19 cellular contexts compared by ENCODE assay signal in the genomic region with DNA sequence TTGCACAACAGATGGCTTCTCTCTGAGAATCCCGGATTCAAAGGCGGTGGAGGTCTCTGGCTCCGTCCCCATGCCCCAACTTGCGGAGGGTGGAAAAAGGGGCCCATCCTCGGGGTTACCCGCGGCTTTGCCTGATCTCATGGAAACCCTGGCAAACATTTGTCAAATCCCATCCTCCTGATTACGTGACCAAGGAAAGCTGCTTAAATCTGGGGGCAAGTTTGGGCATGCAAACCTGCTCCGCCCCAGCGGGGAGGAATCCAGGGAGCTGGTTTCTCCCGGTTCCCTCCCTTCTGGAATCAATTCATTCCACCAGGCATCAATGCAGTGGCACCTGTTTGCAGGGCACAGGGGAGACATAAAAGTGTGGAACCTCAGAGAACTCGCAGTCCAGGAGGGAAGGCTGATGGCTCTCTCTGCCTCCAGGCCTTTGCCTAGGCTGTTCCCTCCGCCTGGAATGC. TPM values are rescaled to one million over a fixed set of nuclear protein-coding genes. Genes with fewer than 3 reads are reported as not detected.
DNase-seq lines count a peak whose midpoint lies in the region; ATAC-seq and TF ChIP-seq lines count a peak whose summit lies in the region.
"Had no signal": no experiment of that assay in that cellular context is flagged by ENCODE, and none has a peak within 500 bp of the region (broad histone marks: within the 10 kb centered on the region; RNA-seq: fewer than 3 reads in every experiment).

No MANE protein-coding gene starts in this region.

- H3K9me3 ChIP-seq in HAP-1 (no peaks in the 10 kb centered on the region), osteoblast (ENCODE audit: low read depth, low read length) (no peaks in the 10 kb centered on the region)
- H3K9me3 ChIP-seq: BLaER1, uterus had no signal

- no peak for TF ChIP-seq CTCF in osteoblast (IDR thresholded peaks at IDR 0.05; ENCODE audit: extremely low read depth, low read depth, low read length)

- no peaks in the 10 kb centered on the region for H3K79me2 ChIP-seq in osteoblast (ENCODE audit: insufficient read depth, low read length)

- in situ Hi-C loops in HAP-1 (cut with MboI; ENCODE audit: low sequenced_read_pairs) = no loop called here

- no peaks in the 10 kb centered on the region for H3K36me3 ChIP-seq in HAP-1 (replicated peaks)
- H3K36me3 ChIP-seq in osteoblast (ENCODE audit: insufficient read depth, low read length) = no peaks in the 10 kb centered on the region
- H3K36me3 ChIP-seq: BLaER1, uterus had no signal

- H2AFZ ChIP-seq in osteoblast (ENCODE audit: low read length) = no peak overlapping the region
- H2AFZ ChIP-seq: GM23248 had no signal

- H3K27ac ChIP-seq in osteoblast (ENCODE audit: low read depth, low read length) = no peak overlapping the region
- H3K27ac ChIP-seq: BLaER1, GM23248, uterus had no signal

- no peak overlapping the region for H3K4me3 ChIP-seq in HAP-1
- no peak overlapping the region for H3K4me3 ChIP-seq in osteoblast (ENCODE audit: insufficient read depth, low read length)
- H3K4me3 ChIP-seq: BLaER1, dorsolateral prefrontal cortex, GM23248, uterus had no signal

- ATAC-seq in HG02642 (IDR thresholded peaks at IDR 0.05; ENCODE audit: poor library complexity, unreplicated experiment) (no peak), GM21737 (IDR thresholded peaks at IDR 0.05; ENCODE audit: unreplicated experiment) (no peak), HG03342 (IDR thresholded peaks at IDR 0.05; ENCODE audit: unreplicated experiment) (no peak)
- ATAC-seq: activated CD8-positive, alpha-beta T cell treated with anti-CD3 and anti-CD28 coated beads for 36 hours; activated T-helper 17 cell treated with anti-CD3 and anti-CD28 coated beads, Interleukin-2, amount 50 U/mL, for 72 hours; sciatic nerve; stimulated activated effector memory CD8-positive, alpha-beta T cell treated with anti-CD3 and anti-CD28 coated beads, Interleukin-12 subunit alpha, Interleukin-12 subunit beta, amount 100 ng/mL, for 72 hours had no signal

- peaks cover 15% of the 10 kb centered on the region for H4K20me1 ChIP-seq in osteoblast (ENCODE audit: insufficient read depth, low read length)
- H4K20me1 ChIP-seq: BLaER1 had no signal

- DNase-seq in HAP-1 (ENCODE audit: low spot score in 2 of 2) (peak; percentile 8 to 61), NCI-H2107 treated with DMSO at 0.1 percent for 48 hours (lab: John Stamatoyannopoulos, UW; ENCODE audit: unreplicated experiment) (peak; percentile 70), SW480 (ENCODE audit: low spot score) (peak; percentile 69), osteoblast (ENCODE audit: insufficient read length, low spot score, missing footprints) (peak; percentile 83)
- DNase-seq: activated CD8-positive, alpha-beta T cell treated with anti-CD3 and anti-CD28 coated beads for 36 hours; anterior cingulate cortex; GDM1; GM23248; NCI-H774; stimulated activated CD4-positive, alpha-beta T cell treated with anti-CD3 and anti-CD28 coated beads, Interleukin-4, amount 100 ng/mL, for 24 hours; uterus had no signal

- no peak overlapping the region for H3K4me2 ChIP-seq in osteoblast (ENCODE audit: insufficient read depth, low read length)
- H3K4me2 ChIP-seq: BLaER1 had no signal

- H3K27me3 ChIP-seq in HAP-1 (ENCODE audit: low read depth) = no peaks in the 10 kb centered on the region
- no peaks in the 10 kb centered on the region for H3K27me3 ChIP-seq in osteoblast (ENCODE audit: insufficient read depth, low read length)
- H3K27me3 ChIP-seq: BLaER1, uterus had no signal

- peaks cover 5% of the 10 kb centered on the region; the same call in 1 of the 2 replicates for H3K4me1 ChIP-seq in HAP-1
- no peaks in the 10 kb centered on the region for H3K4me1 ChIP-seq in osteoblast (ENCODE audit: insufficient read depth, low read length)
- H3K4me1 ChIP-seq: uterus had no signal

RNA-seq across cellular contexts. Expression of a gene that starts 12.2 kb away (rescaled TPM):
- total RNA-seq in osteoblast = 3.2 and 5.8 TPM in 2 replicates
- total RNA-seq: activated CD8-positive, alpha-beta T cell treated with anti-CD3 and anti-CD28 coated beads for 36 hours; activated T-helper 17 cell treated with anti-CD3 and anti-CD28 coated beads, Interleukin-2, amount 50 U/mL, for 72 hours had no signal

RNA-seq across cellular contexts. Expression of a gene that starts 59.4 kb away (rescaled TPM):
- 50.3 and 50.7 TPM in 2 replicates for total RNA-seq in osteoblast
